ENCODE assay signal across 27 cellular contexts in the genomic region with DNA sequence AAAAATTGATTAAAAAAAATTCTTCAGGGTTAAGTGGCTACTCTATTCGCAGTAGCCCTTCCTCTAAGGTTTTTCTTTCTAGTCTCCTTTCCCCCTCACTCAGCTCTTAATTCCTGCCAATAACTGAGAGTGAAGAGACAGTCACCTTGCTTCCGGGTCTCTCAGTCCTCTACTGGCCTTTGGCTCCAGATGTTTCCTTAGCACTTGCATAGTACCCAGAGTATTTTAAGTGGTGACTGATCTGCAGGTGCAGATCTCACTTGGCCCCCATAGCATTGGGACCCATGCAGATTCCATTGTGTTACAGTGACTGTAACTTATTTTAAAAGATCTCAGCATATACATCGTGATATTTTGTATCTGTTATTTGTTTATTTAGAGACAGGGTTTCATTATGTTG.
"Had no signal": no experiment of that assay in that cellular context is flagged by ENCODE, and none has a peak within 500 bp of the region (broad histone marks: within the 10 kb centered on the region; RNA-seq: fewer than 3 reads in every experiment).

No MANE protein-coding gene starts in this region.

- H3K27ac ChIP-seq: esophagus muscularis mucosa, foreskin keratinocyte, gastroesophageal sphincter, heart right ventricle, left lung, prostate gland, right atrium auricular region, suprapubic skin, vagina had no signal

- H3K36me3 Mint-ChIP-seq: mesothelial cell of epicardium had no signal

- H3K4me3 Mint-ChIP-seq: dendritic cell treated with granulocyte-macrophage colony-stimulating factor and Interleukin-4, amounts not matched to agents 40 ng/mL and 50 ng/mL, for 4 days; mesothelial cell of epicardium; naive B cell; nephron; stimulated activated naive CD8-positive, alpha-beta T cell treated with anti-CD3 and anti-CD28 coated beads, Interleukin-15, amount 100 ng/mL, for 72 hours had no signal

- H3K4me1 ChIP-seq: foreskin keratinocyte, gastroesophageal sphincter, prostate gland, suprapubic skin, vagina had no signal

- H3K27me3 ChIP-seq: foreskin keratinocyte, heart right ventricle, left lung, right atrium auricular region, suprapubic skin, vagina had no signal

- H3K27ac Mint-ChIP-seq: dendritic cell treated with granulocyte-macrophage colony-stimulating factor and Interleukin-4, amounts not matched to agents 40 ng/mL and 50 ng/mL, for 4 days; mesothelial cell of epicardium; nephron; stimulated activated naive CD8-positive, alpha-beta T cell treated with anti-CD3 and anti-CD28 coated beads, Interleukin-15, amount 100 ng/mL, for 72 hours had no signal

- H3K4me2 ChIP-seq: smooth muscle cell had no signal

- H3K27me3 Mint-ChIP-seq: dendritic cell treated with granulocyte-macrophage colony-stimulating factor and Interleukin-4, amounts not matched to agents 40 ng/mL and 50 ng/mL, for 4 days; naive B cell; stimulated activated naive CD8-positive, alpha-beta T cell treated with anti-CD3 and anti-CD28 coated beads, Interleukin-15, amount 100 ng/mL, for 72 hours had no signal

- H3K4me3 ChIP-seq: esophagus muscularis mucosa, gastroesophageal sphincter, heart right ventricle, left lung, mucosa of descending colon, prostate gland, right atrium auricular region, smooth muscle cell, suprapubic skin, vagina had no signal

- DNase-seq: effector memory CD4-positive, alpha-beta T cell; foreskin keratinocyte; heart right ventricle; hippocampal formation; left cardiac atrium; left lung; mesenchymal stem cell; mucosa of descending colon; naive B cell; nucleus accumbens; stimulated activated CD4-positive, alpha-beta T cell treated with anti-CD3 and anti-CD28 coated beads, Interleukin-12 subunit alpha, Interleukin-12 subunit beta, amount 100 ng/mL, for 4 hours; stimulated activated CD4-positive, alpha-beta T cell treated with anti-CD3 and anti-CD28 coated beads, Interleukin-1b, Interleukin-23, amount 100 ng/mL, for 48 hours; stimulated activated CD4-positive, alpha-beta T cell treated with anti-CD3 and anti-CD28 coated beads, Interleukin-4, amount 100 ng/mL, for 1 hour; stimulated activated CD8-positive, alpha-beta memory T cell treated with anti-CD3 and anti-CD28 coated beads, Interleukin-4, amount 100 ng/mL, for 48 hours; stimulated activated naive CD4-positive, alpha-beta T cell; stimulated activated naive CD8-positive, alpha-beta T cell treated with anti-CD3 and anti-CD28 coated beads, Interleukin-15, amount 100 ng/mL, for 72 hours had no signal

- H3K9me3 ChIP-seq: esophagus muscularis mucosa, gastroesophageal sphincter, left lung, mucosa of descending colon, prostate gland, right atrium auricular region, suprapubic skin, vagina had no signal

- H3K4me1 Mint-ChIP-seq: mesothelial cell of epicardium; nephron; stimulated activated naive CD8-positive, alpha-beta T cell treated with anti-CD3 and anti-CD28 coated beads, Interleukin-15, amount 100 ng/mL, for 72 hours had no signal

- H3K36me3 ChIP-seq: esophagus muscularis mucosa, gastroesophageal sphincter, heart right ventricle, left lung, prostate gland, right atrium auricular region, suprapubic skin, vagina had no signal

- H3K9me3 Mint-ChIP-seq: dendritic cell treated with granulocyte-macrophage colony-stimulating factor and Interleukin-4, amounts not matched to agents 40 ng/mL and 50 ng/mL, for 4 days; mesothelial cell of epicardium; nephron; stimulated activated naive CD8-positive, alpha-beta T cell treated with anti-CD3 and anti-CD28 coated beads, Interleukin-15, amount 100 ng/mL, for 72 hours had no signal

- ATAC-seq: foreskin keratinocyte; gastroesophageal sphincter; heart right ventricle; left cardiac atrium; mucosa of descending colon; sciatic nerve; stimulated activated naive CD8-positive, alpha-beta T cell treated with anti-CD3 and anti-CD28 coated beads, Interleukin-15, amount 100 ng/mL, for 72 hours had no signal
